ENCODE assay signal across 19 cellular contexts in genomic region chr15:95616306-95616705, GRCh38.
DNase-seq lines count a peak whose midpoint lies in the region; TF ChIP-seq lines count a peak whose summit lies in the region.
"Had no signal": no experiment of that assay in that cellular context is flagged by ENCODE, and none has a peak within 500 bp of the region (broad histone marks: within the 10 kb centered on the region; RNA-seq: fewer than 3 reads in every experiment).

No MANE protein-coding gene starts in this region.

- H3K4me2 ChIP-seq in mammary epithelial cell (ENCODE audit: insufficient read depth, low read depth, low read length) = no peak overlapping the region
- H3K4me2 ChIP-seq: BLaER1, GM23338 had no signal

- H3K9ac ChIP-seq in mammary epithelial cell (ENCODE audit: insufficient read depth, low read length) (no peak overlapping the region), adipocyte (ENCODE audit: low read length) (peak overlapping the region; percentile 53), subcutaneous abdominal adipose tissue (ENCODE audit: low read length in 5 of 5) (no peak overlapping the region)
- H3K9ac ChIP-seq: BLaER1 had no signal

- peak; percentile 51 for DNase-seq in MCF 10A (ENCODE audit: unreplicated experiment)
- no peak for DNase-seq in mammary epithelial cell
- peak; percentile 69 for DNase-seq in HT-29 (ENCODE audit: low spot score)
- no peak for DNase-seq in adipocyte (ENCODE audit: low read depth)
- no peak for DNase-seq in mucosa of gallbladder (ENCODE audit: low spot score)
- no peak for DNase-seq in lower leg skin (ENCODE audit: low spot score in 2 of 2)
- DNase-seq in GDM1 (lab: John Stamatoyannopoulos, UW) = no peak
- DNase-seq: Caco-2; CD4-positive, CD25-positive, alpha-beta regulatory T cell; CD8-positive, alpha-beta T cell; DMS153; DND-41; H9 had no signal

- H3K27ac ChIP-seq in mammary epithelial cell (ENCODE audit: insufficient read depth, low read depth, low read length) (no peak overlapping the region), subcutaneous abdominal adipose tissue (ENCODE audit: low read depth, low read length) (peak overlapping the region; percentile 34)
- H3K27ac ChIP-seq: 22Rv1, BLaER1 had no signal

- H3K4me3 Mint-ChIP-seq in MCF 10A (ENCODE audit: unreplicated experiment) = no peak overlapping the region
- H3K4me3 Mint-ChIP-seq: B cell; CD4-positive, CD25-positive, alpha-beta regulatory T cell; CD8-positive, alpha-beta T cell; GM23338; H9 had no signal

- dilution Hi-C loops in mammary epithelial cell (cut with HindIII; ENCODE audit: low sequenced_read_pairs) = no loop called here

- no peaks in the 10 kb centered on the region for H3K79me2 ChIP-seq in mammary epithelial cell (ENCODE audit: insufficient read depth, low read length)

- no peak for TF ChIP-seq POLR2A in lower leg skin (IDR thresholded peaks at IDR 0.05)

- H2AFZ ChIP-seq in mammary epithelial cell (ENCODE audit: low read depth, low read length) = no peak overlapping the region
- H2AFZ ChIP-seq: GM23338 had no signal

- H3K4me1 ChIP-seq in mammary epithelial cell (ENCODE audit: insufficient read depth, low read length) (no peaks in the 10 kb centered on the region), adipocyte (ENCODE audit: control insufficient read depth, insufficient read depth, low read length) (peaks cover 38% of the 10 kb centered on the region), subcutaneous abdominal adipose tissue (ENCODE audit: control insufficient read depth in 5 of 5, insufficient read depth in 5 of 5, low read length in 5 of 5) (peaks cover 3 to 29% (median 23%) of the 10 kb centered on the region in 5 donors)
- H3K4me1 ChIP-seq: BLaER1, Caco-2 had no signal

- 79% methylated on average over 2 of the region's 2 CpGs for WGBS in mammary epithelial cell (ENCODE audit: low coverage, missing lambda C conversion rate)
- WGBS in lower leg skin, 2 donors = 90 to 91% methylated on average over 2 of the region's 2 CpGs

- H4K20me1 ChIP-seq in mammary epithelial cell (ENCODE audit: insufficient read depth, low read length) = no peaks in the 10 kb centered on the region
- H4K20me1 ChIP-seq: BLaER1 had no signal

- H3K27ac Mint-ChIP-seq in MCF 10A (ENCODE audit: low read depth, unreplicated experiment) = no peak overlapping the region
- H3K27ac Mint-ChIP-seq: B cell; CD8-positive, alpha-beta T cell; GM23338; H9 had no signal

- H3K36me3 ChIP-seq in mammary epithelial cell (ENCODE audit: insufficient read depth, low read length) = no peaks in the 10 kb centered on the region
- H3K36me3 ChIP-seq in adipocyte (ENCODE audit: control insufficient read depth, insufficient read depth, low read length, severe bottlenecking) = no peaks in the 10 kb centered on the region
- no peaks in the 10 kb centered on the region for H3K36me3 ChIP-seq in subcutaneous abdominal adipose tissue (ENCODE audit: control insufficient read depth in 5 of 5, insufficient read depth in 5 of 5, low read length in 5 of 5)
- H3K36me3 ChIP-seq: BLaER1 had no signal

- H3K27me3 Mint-ChIP-seq in MCF 10A (ENCODE audit: insufficient read depth, unreplicated experiment) = no peaks in the 10 kb centered on the region
- H3K27me3 Mint-ChIP-seq: B cell; CD4-positive, CD25-positive, alpha-beta regulatory T cell had no signal

- BruUV-seq in MCF 10A (replicated peaks; lab: Mats Ljungman, UMichigan) (no TSS peak), mammary epithelial cell (replicated peaks; lab: Mats Ljungman, UMichigan) (no TSS peak)

- no peaks in the 10 kb centered on the region for H3K36me3 Mint-ChIP-seq in MCF 10A (ENCODE audit: insufficient read depth, unreplicated experiment)
- H3K36me3 Mint-ChIP-seq: CD4-positive, CD25-positive, alpha-beta regulatory T cell; CD8-positive, alpha-beta T cell had no signal

- TF ChIP-seq CTCF in MCF 10A (IDR thresholded peaks at IDR 0.05; ENCODE audit: unreplicated experiment) (no peak), mammary epithelial cell (conservative IDR thresholded peaks at IDR 0.05 in 1 of 2, IDR thresholded peaks at IDR 0.05 in 1 of 2; ENCODE audit: extremely low read depth in 1 of 2, insufficient read depth in 1 of 2, low read depth in 1 of 2, low read length in 2 of 2) (no peak), lower leg skin (IDR thresholded peaks at IDR 0.05) (no peak)

- H3K9me3 ChIP-seq in mammary epithelial cell (replicated peaks; ENCODE audit: insufficient read depth, low read length) = no peaks in the 10 kb centered on the region
- H3K9me3 ChIP-seq in adipocyte (ENCODE audit: control insufficient read depth, low read length) = no peaks in the 10 kb centered on the region
- H3K9me3 ChIP-seq in subcutaneous abdominal adipose tissue (ENCODE audit: control insufficient read depth in 5 of 5, low read length in 5 of 5) = no peaks in the 10 kb centered on the region
- H3K9me3 ChIP-seq: BLaER1, Caco-2 had no signal

- H3K4me3 ChIP-seq in mammary epithelial cell (replicated peaks in 1 of 3; ENCODE audit: insufficient read depth in 1 of 3, low read depth in 2 of 3, low read length in 3 of 3) = no peak overlapping the region
- peak overlapping the region; percentile 57 for H3K4me3 ChIP-seq in adipocyte (ENCODE audit: low read length)
- no peak overlapping the region for H3K4me3 ChIP-seq in subcutaneous abdominal adipose tissue (ENCODE audit: low read depth in 1 of 5, low read length in 5 of 5)
- no peak overlapping the region for H3K4me3 ChIP-seq in lower leg skin (ENCODE audit: low read depth, poor library complexity, severe bottlenecking)
- H3K4me3 ChIP-seq: BLaER1, GM12878, GM23338 had no signal

- intact Hi-C loops in MCF 10A (cut with micrococcal nuclease) = no loop called here
- intact Hi-C loops in mammary epithelial cell (cut with micrococcal nuclease) = no loop called here
- intact Hi-C loops in lower leg skin (cut with DNase I; ENCODE audit: low total_unique reads) = no loop called here

- POLR2A ChIA-PET in MCF 10A (lab: Yijun Ruan, JAX) = no interaction called here

- H3K9me3 Mint-ChIP-seq in MCF 10A (ENCODE audit: unreplicated experiment) = no peaks in the 10 kb centered on the region
- H3K9me3 Mint-ChIP-seq: CD8-positive, alpha-beta T cell; GM23338; H9 had no signal

- CTCF ChIA-PET in MCF 10A (lab: Yijun Ruan, JAX) = interaction anchor here (0.6 kb wide), 1 partner anchor 508 kb away, joined by 3 read pairs; no protein-coding TSS in a partner anchor
- CTCF ChIA-PET in mammary epithelial cell (lab: Charles Lee; ENCODE audit: low non-redundant PET) = no interaction called here

- H3K27me3 ChIP-seq in mammary epithelial cell (ENCODE audit: insufficient read depth, low read length) (no peaks in the 10 kb centered on the region), adipocyte (replicated peaks; ENCODE audit: control insufficient read depth, insufficient read depth, low read length) (no peaks in the 10 kb centered on the region), subcutaneous abdominal adipose tissue (ENCODE audit: control insufficient read depth in 5 of 5, insufficient read depth in 4 of 5, low read length in 5 of 5) (no peaks in the 10 kb centered on the region)
- H3K27me3 ChIP-seq: BLaER1 had no signal

- in situ Hi-C loops in mammary epithelial cell (cut with MboI; ENCODE audit: low sequenced_read_pairs in 2 of 2) = no loop called here

- H3K4me1 Mint-ChIP-seq in MCF 10A (ENCODE audit: insufficient read depth, unreplicated experiment) = peaks cover 5% of the 10 kb centered on the region
- H3K4me1 Mint-ChIP-seq: B cell, GM23338, H9 had no signal

Comparison
In these comparisons a context has a peak if more than half of its experiments do, and no peak if none do; other contexts are left out.
1. DNase-seq: peak in MCF 10A (single experiment) and HT-29 (single experiment); none in mammary epithelial cell (single experiment), adipocyte (single experiment), mucosa of gallbladder (single experiment), lower leg skin (0 of 2) and GDM1 (single experiment).